ENCODE assay signal across 34 cellular contexts in genomic region chr12:127051139-127051538, GRCh38.
"Had no signal": no experiment of that assay in that cellular context is flagged by ENCODE, and none has a peak within 500 bp of the region (broad histone marks: within the 10 kb centered on the region; RNA-seq: fewer than 3 reads in every experiment).

No MANE protein-coding gene starts in this region.

- H3K4me3 Mint-ChIP-seq: activated CD4-positive, alpha-beta memory T cell treated with anti-CD3 and anti-CD28 coated beads for 36 hours; activated CD4-positive, alpha-beta T cell treated with anti-CD3 and anti-CD28 coated beads for 36 hours; activated CD4-positive, alpha-beta T cell treated with anti-CD3 and anti-CD28 coated beads, Interleukin-2, amount 10 ng/mL, durations not matched to agents 24 days and 14 days; activated CD8-positive, alpha-beta memory T cell treated with anti-CD3 and anti-CD28 coated beads, Interleukin-2, amount 10 ng/mL, durations not matched to agents 7 days and 5 days; activated CD8-positive, alpha-beta T cell treated with anti-CD3 and anti-CD28 coated beads, Interleukin-2, amount 10 ng/mL, durations not matched to agents 7 days and 5 days; activated naive CD4-positive, alpha-beta T cell treated with anti-CD3 and anti-CD28 coated beads for 36 hours; activated naive CD4-positive, alpha-beta T cell treated with anti-CD3 and anti-CD28 coated beads, Interleukin-2, amount 50 U/mL, for 24 hours; activated naive CD8-positive, alpha-beta T cell treated with anti-CD3 and anti-CD28 coated beads for 36 hours; activated naive CD8-positive, alpha-beta T cell treated with anti-CD3 and anti-CD28 coated beads, Interleukin-2, amount 50 U/mL, for 24 hours; activated T-helper 1 cell treated with anti-CD3 and anti-CD28 coated beads, Interleukin-12 subunit alpha, Interleukin-12 subunit beta, Interleukin-2, Interleukin-4 antibody, amounts not matched to agents 30 ng/mL and 10 ng/mL and 1 ng/mL, durations not matched to agents 14 hours and 24 hours and 36 hours; effector memory CD8-positive, alpha-beta T cell; T-helper 2 cell treated with Interferon-gamma antibody and Interleukin-4, amounts not matched to agents 5 μg/mL and 100 μg/mL, for 36 hours had no signal

- DNase-seq: activated CD4-positive, alpha-beta memory T cell treated with anti-CD3 and anti-CD28 coated beads for 36 hours; activated CD4-positive, alpha-beta T cell treated with anti-CD3 and anti-CD28 coated beads for 36 hours; activated CD4-positive, alpha-beta T cell treated with anti-CD3 and anti-CD28 coated beads, Interleukin-2, amount 10 ng/mL, durations not matched to agents 24 days and 14 days; activated CD4-positive, CD25-positive, alpha-beta regulatory T cell; activated CD4-positive, CD25-positive, alpha-beta regulatory T cell treated with anti-CD3 and anti-CD28 coated beads, Interleukin-2, amount 50 U/mL, for 72 hours; activated CD8-positive, alpha-beta memory T cell treated with anti-CD3 and anti-CD28 coated beads, Interleukin-2, amount 10 ng/mL, durations not matched to agents 7 days and 5 days; activated CD8-positive, alpha-beta memory T cell treated with anti-CD3 and anti-CD28 coated beads, Interleukin-2, amount 50 U/mL, for 4 hours; activated CD8-positive, alpha-beta T cell treated with anti-CD3 and anti-CD28 coated beads, Interleukin-2, amount 10 ng/mL, durations not matched to agents 7 days and 5 days; activated effector memory CD4-positive, alpha-beta T cell treated with anti-CD3 and anti-CD28 coated beads, Interleukin-2, amount 50 U/mL, for 16 hours; activated naive CD4-positive, alpha-beta T cell treated with anti-CD3 and anti-CD28 coated beads for 36 hours; activated naive CD8-positive, alpha-beta T cell treated with anti-CD3 and anti-CD28 coated beads for 36 hours; activated naive CD8-positive, alpha-beta T cell treated with anti-CD3 and anti-CD28 coated beads, Interleukin-2, amount 50 U/mL, for 24 hours; activated T-cell treated with anti-CD3 and anti-CD28 coated beads, Interleukin-2, amount 50 U/mL, for 1 hour; activated T-cell treated with anti-CD3 and anti-CD28 coated beads, Interleukin-2, amount 50 U/mL, for 48 hours; adrenal gland; amygdala; aorta; body of pancreas; caudate nucleus; cortex of kidney; dermis blood vessel endothelial cell; effector CD4-positive, alpha-beta T cell; effector memory CD8-positive, alpha-beta T cell; erythroblast; foreskin melanocyte; heart right ventricle; T1000 had no signal

- H3K79me2 ChIP-seq: hepatocyte had no signal

- H3K9me3 ChIP-seq: adrenal gland, body of pancreas, esophagus muscularis mucosa, gastroesophageal sphincter had no signal

- H3K27me3 ChIP-seq: adrenal gland, body of pancreas, esophagus muscularis mucosa, gastroesophageal sphincter, heart right ventricle, hepatocyte had no signal

- ATAC-seq: activated CD4-positive, alpha-beta T cell treated with anti-CD3 and anti-CD28 coated beads for 36 hours; activated CD8-positive, alpha-beta memory T cell treated with anti-CD3 and anti-CD28 coated beads, Interleukin-2, amount 10 ng/mL, durations not matched to agents 7 days and 5 days; activated CD8-positive, alpha-beta T cell treated with anti-CD3 and anti-CD28 coated beads, Interleukin-2, amount 10 ng/mL, durations not matched to agents 7 days and 5 days; activated naive CD8-positive, alpha-beta T cell treated with anti-CD3 and anti-CD28 coated beads, Interleukin-2, amount 50 U/mL, for 24 hours; body of pancreas; effector memory CD8-positive, alpha-beta T cell; gastroesophageal sphincter; heart right ventricle had no signal

- H3K36me3 Mint-ChIP-seq: activated CD4-positive, alpha-beta memory T cell treated with anti-CD3 and anti-CD28 coated beads for 36 hours; activated CD8-positive, alpha-beta memory T cell treated with anti-CD3 and anti-CD28 coated beads, Interleukin-2, amount 10 ng/mL, durations not matched to agents 7 days and 5 days; activated naive CD4-positive, alpha-beta T cell treated with anti-CD3 and anti-CD28 coated beads, Interleukin-2, amount 50 U/mL, for 24 hours; activated naive CD8-positive, alpha-beta T cell treated with anti-CD3 and anti-CD28 coated beads for 36 hours had no signal

- H2AFZ ChIP-seq: hepatocyte had no signal

- H3K27ac ChIP-seq: adrenal gland, body of pancreas, esophagus muscularis mucosa, gastroesophageal sphincter, heart right ventricle, hepatocyte had no signal

- H3K27me3 Mint-ChIP-seq: activated CD4-positive, alpha-beta memory T cell treated with anti-CD3 and anti-CD28 coated beads for 36 hours; activated CD4-positive, alpha-beta T cell treated with anti-CD3 and anti-CD28 coated beads for 36 hours; activated CD4-positive, alpha-beta T cell treated with anti-CD3 and anti-CD28 coated beads, Interleukin-2, amount 10 ng/mL, durations not matched to agents 24 days and 14 days; activated CD8-positive, alpha-beta memory T cell treated with anti-CD3 and anti-CD28 coated beads, Interleukin-2, amount 10 ng/mL, durations not matched to agents 7 days and 5 days; activated naive CD8-positive, alpha-beta T cell treated with anti-CD3 and anti-CD28 coated beads for 36 hours; activated naive CD8-positive, alpha-beta T cell treated with anti-CD3 and anti-CD28 coated beads, Interleukin-2, amount 50 U/mL, for 24 hours had no signal

- H3K4me3 ChIP-seq: adrenal gland, body of pancreas, esophagus muscularis mucosa, gastroesophageal sphincter, heart right ventricle, hepatocyte had no signal

- H3K27ac Mint-ChIP-seq: activated CD4-positive, alpha-beta memory T cell treated with anti-CD3 and anti-CD28 coated beads for 36 hours; activated CD4-positive, alpha-beta T cell treated with anti-CD3 and anti-CD28 coated beads for 36 hours; activated CD4-positive, alpha-beta T cell treated with anti-CD3 and anti-CD28 coated beads, Interleukin-2, amount 10 ng/mL, durations not matched to agents 24 days and 14 days; activated CD8-positive, alpha-beta memory T cell treated with anti-CD3 and anti-CD28 coated beads, Interleukin-2, amount 10 ng/mL, durations not matched to agents 7 days and 5 days; activated CD8-positive, alpha-beta T cell treated with anti-CD3 and anti-CD28 coated beads, Interleukin-2, amount 10 ng/mL, durations not matched to agents 7 days and 5 days; activated naive CD4-positive, alpha-beta T cell treated with anti-CD3 and anti-CD28 coated beads for 36 hours; activated naive CD4-positive, alpha-beta T cell treated with anti-CD3 and anti-CD28 coated beads, Interleukin-2, amount 50 U/mL, for 24 hours; activated naive CD8-positive, alpha-beta T cell treated with anti-CD3 and anti-CD28 coated beads for 36 hours; activated naive CD8-positive, alpha-beta T cell treated with anti-CD3 and anti-CD28 coated beads, Interleukin-2, amount 50 U/mL, for 24 hours; activated T-helper 1 cell treated with anti-CD3 and anti-CD28 coated beads, Interleukin-12 subunit alpha, Interleukin-12 subunit beta, Interleukin-2, Interleukin-4 antibody, amounts not matched to agents 30 ng/mL and 10 ng/mL and 1 ng/mL, durations not matched to agents 14 hours and 24 hours and 36 hours; activated T-helper 2 cell treated with anti-CD3 and anti-CD28 coated beads, Interferon-gamma antibody, Interleukin-2, Interleukin-4, amounts not matched to agents 10 μg/mL and 5 μg/mL and 100 μg/mL, durations not matched to agents 14 hours and 24 hours and 36 hours; effector memory CD8-positive, alpha-beta T cell; T-helper 2 cell treated with Interferon-gamma antibody and Interleukin-4, amounts not matched to agents 5 μg/mL and 100 μg/mL, for 36 hours had no signal

- H3K4me1 Mint-ChIP-seq: activated CD4-positive, alpha-beta T cell treated with anti-CD3 and anti-CD28 coated beads for 36 hours; activated CD4-positive, alpha-beta T cell treated with anti-CD3 and anti-CD28 coated beads, Interleukin-2, amount 10 ng/mL, durations not matched to agents 24 days and 14 days; activated CD8-positive, alpha-beta memory T cell treated with anti-CD3 and anti-CD28 coated beads, Interleukin-2, amount 10 ng/mL, durations not matched to agents 7 days and 5 days; activated naive CD4-positive, alpha-beta T cell treated with anti-CD3 and anti-CD28 coated beads, Interleukin-2, amount 50 U/mL, for 24 hours; activated naive CD8-positive, alpha-beta T cell treated with anti-CD3 and anti-CD28 coated beads for 36 hours; activated naive CD8-positive, alpha-beta T cell treated with anti-CD3 and anti-CD28 coated beads, Interleukin-2, amount 50 U/mL, for 24 hours had no signal

- H3K4me2 ChIP-seq: hepatocyte had no signal

- H3K9me3 Mint-ChIP-seq: activated CD4-positive, alpha-beta T cell treated with anti-CD3 and anti-CD28 coated beads, Interleukin-2, amount 10 ng/mL, durations not matched to agents 24 days and 14 days; activated naive CD4-positive, alpha-beta T cell treated with anti-CD3 and anti-CD28 coated beads for 36 hours; activated naive CD4-positive, alpha-beta T cell treated with anti-CD3 and anti-CD28 coated beads, Interleukin-2, amount 50 U/mL, for 24 hours; activated naive CD8-positive, alpha-beta T cell treated with anti-CD3 and anti-CD28 coated beads for 36 hours; activated T-helper 1 cell treated with anti-CD3 and anti-CD28 coated beads, Interleukin-12 subunit alpha, Interleukin-12 subunit beta, Interleukin-2, Interleukin-4 antibody, amounts not matched to agents 30 ng/mL and 10 ng/mL and 1 ng/mL, durations not matched to agents 14 hours and 24 hours and 36 hours; effector memory CD8-positive, alpha-beta T cell; T-helper 2 cell treated with Interferon-gamma antibody and Interleukin-4, amounts not matched to agents 5 μg/mL and 100 μg/mL, for 36 hours had no signal

- H3K36me3 ChIP-seq: adrenal gland, esophagus muscularis mucosa, gastroesophageal sphincter, heart right ventricle had no signal

- H3K4me1 ChIP-seq: adrenal gland, body of pancreas, esophagus muscularis mucosa, gastroesophageal sphincter, heart right ventricle had no signal
